1 cellular context compared by ENCODE assay signal in genomic region chr19:13262450-13262849, GRCh38.
TF ChIP-seq lines count a peak whose summit lies in the region.

No MANE protein-coding gene starts in this region.

TF ChIP-seq in K562, 482 proteins besides CTCF, POLR2A, EP300 and RAD21 (continued from another document):
- peak; percentile 37; the same call in 1 of the 2 replicates for TF ChIP-seq ARID3A (IDR thresholded peaks at IDR 0.05; ENCODE audit: borderline replicate concordance, low read depth, low read length)
- TF ChIP-seq CUX1 (CRISPR knock-in tag; IDR thresholded peaks at IDR 0.05) = no peak
- TF ChIP-seq TBL1XR1 (IDR thresholded peaks at IDR 0.05; ENCODE audit: low read length in 2 of 2) = 0 out of 4 replicates have a peak, but pooled peaks of 1 of the 2 experiments have one; percentile 18
- TF ChIP-seq YY1 (IDR thresholded peaks at IDR 0.05; ENCODE audit: borderline replicate concordance in 1 of 3, control insufficient read depth in 1 of 3, extremely low read depth in 1 of 3, insufficient read depth in 3 of 3, insufficient read length in 1 of 3, insufficient replicate concordance in 2 of 3, low read depth in 1 of 3, low read length in 2 of 3) = no peak
- TF ChIP-seq SMC3 (conservative IDR thresholded peaks at IDR 0.05; ENCODE audit: insufficient read depth, low read depth, low read length) = peak; percentile 52
- TF ChIP-seq SMARCC2 (IDR thresholded peaks at IDR 0.05; ENCODE audit: low read depth) = no peak
- TF ChIP-seq ZNF740 (CRISPR knock-in tag; IDR thresholded peaks at IDR 0.05) = peak; percentile 84; the same call in 1 of the 2 replicates
- peak in 1 of 2 experiments; percentile 57; a peak in 1 of 4 replicates for TF ChIP-seq ZNF740 (tag; IDR thresholded peaks at IDR 0.05)
- peak; percentile 26; the same call in 1 of the 2 replicates for TF ChIP-seq BCOR (IDR thresholded peaks at IDR 0.05)
- TF ChIP-seq RFX1 (IDR thresholded peaks at IDR 0.05) = no peak
- no peak for TF ChIP-seq SAFB (IDR thresholded peaks at IDR 0.05; ENCODE audit: borderline replicate concordance, low read depth, low read length)
- TF ChIP-seq MED1 (CRISPR knock-in tag; IDR thresholded peaks at IDR 0.05; ENCODE audit: borderline replicate concordance) = no peak
- TF ChIP-seq, protein P1, sequence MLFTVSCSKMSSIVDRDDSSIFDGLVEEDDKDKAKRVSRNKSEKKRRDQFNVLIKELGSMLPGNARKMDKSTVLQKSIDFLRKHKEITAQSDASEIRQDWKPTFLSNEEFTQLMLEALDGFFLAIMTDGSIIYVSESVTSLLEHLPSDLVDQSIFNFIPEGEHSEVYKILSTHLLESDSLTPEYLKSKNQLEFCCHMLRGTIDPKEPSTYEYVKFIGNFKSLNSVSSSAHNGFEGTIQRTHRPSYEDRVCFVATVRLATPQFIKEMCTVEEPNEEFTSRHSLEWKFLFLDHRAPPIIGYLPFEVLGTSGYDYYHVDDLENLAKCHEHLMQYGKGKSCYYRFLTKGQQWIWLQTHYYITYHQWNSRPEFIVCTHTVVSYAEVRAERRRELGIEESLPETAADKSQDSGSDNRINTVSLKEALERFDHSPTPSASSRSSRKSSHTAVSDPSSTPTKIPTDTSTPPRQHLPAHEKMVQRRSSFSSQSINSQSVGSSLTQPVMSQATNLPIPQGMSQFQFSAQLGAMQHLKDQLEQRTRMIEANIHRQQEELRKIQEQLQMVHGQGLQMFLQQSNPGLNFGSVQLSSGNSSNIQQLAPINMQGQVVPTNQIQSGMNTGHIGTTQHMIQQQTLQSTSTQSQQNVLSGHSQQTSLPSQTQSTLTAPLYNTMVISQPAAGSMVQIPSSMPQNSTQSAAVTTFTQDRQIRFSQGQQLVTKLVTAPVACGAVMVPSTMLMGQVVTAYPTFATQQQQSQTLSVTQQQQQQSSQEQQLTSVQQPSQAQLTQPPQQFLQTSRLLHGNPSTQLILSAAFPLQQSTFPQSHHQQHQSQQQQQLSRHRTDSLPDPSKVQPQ (CRISPR knock-in tag; IDR thresholded peaks at IDR 0.05; ENCODE audit: borderline replicate concordance) = no peak
- TF ChIP-seq, protein P2, sequence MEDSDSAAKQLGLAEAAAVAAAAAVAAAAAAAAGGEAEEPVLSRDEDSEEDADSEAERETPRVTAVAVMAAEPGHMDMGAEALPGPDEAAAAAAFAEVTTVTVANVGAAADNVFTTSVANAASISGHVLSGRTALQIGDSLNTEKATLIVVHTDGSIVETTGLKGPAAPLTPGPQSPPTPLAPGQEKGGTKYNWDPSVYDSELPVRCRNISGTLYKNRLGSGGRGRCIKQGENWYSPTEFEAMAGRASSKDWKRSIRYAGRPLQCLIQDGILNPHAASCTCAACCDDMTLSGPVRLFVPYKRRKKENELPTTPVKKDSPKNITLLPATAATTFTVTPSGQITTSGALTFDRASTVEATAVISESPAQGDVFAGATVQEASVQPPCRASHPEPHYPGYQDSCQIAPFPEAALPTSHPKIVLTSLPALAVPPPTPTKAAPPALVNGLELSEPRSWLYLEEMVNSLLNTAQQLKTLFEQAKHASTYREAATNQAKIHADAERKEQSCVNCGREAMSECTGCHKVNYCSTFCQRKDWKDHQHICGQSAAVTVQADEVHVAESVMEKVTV (CRISPR knock-in tag; IDR thresholded peaks at IDR 0.05) = peak; percentile 45
- TF ChIP-seq ZNF449 (CRISPR knock-in tag; IDR thresholded peaks at IDR 0.05) = no peak
- no peak for TF ChIP-seq MTA3 (IDR thresholded peaks at IDR 0.05; ENCODE audit: borderline replicate concordance)
- no peak for TF ChIP-seq SPI1 (IDR thresholded peaks at IDR 0.05; ENCODE audit: borderline replicate concordance, low read depth, low read length)
- TF ChIP-seq TAF15 (IDR thresholded peaks at IDR 0.05; ENCODE audit: low read depth, low read length) = no peak
- TF ChIP-seq ZBTB34 (CRISPR knock-in tag; IDR thresholded peaks at IDR 0.05) = no peak
- no peak for TF ChIP-seq ATF1 (CRISPR knock-in tag; IDR thresholded peaks at IDR 0.05)
- TF ChIP-seq ATF1 (tag; IDR thresholded peaks at IDR 0.05) = peak; percentile 33; the same call in 1 of the 2 replicates
